Comparison of ENCODE assay signal across 9 cellular contexts in genomic region chr7:90212149-90212495, GRCh38. TPM values are rescaled to one million over a fixed set of nuclear protein-coding genes. Genes with fewer than 3 reads are reported as not detected.
DNase-seq lines count a peak whose midpoint lies in the region; ATAC-seq and TF ChIP-seq lines count a peak whose summit lies in the region.
"Had no signal": no experiment of that assay in that cellular context is flagged by ENCODE, and none has a peak within 500 bp of the region (broad histone marks: within the 10 kb centered on the region; RNA-seq: fewer than 3 reads in every experiment).

No MANE protein-coding gene starts in this region.

- CTCF ChIA-PET in HCT116 (lab: Charles Lee): interaction anchor here (0.9 to 1.6 kb wide), 11 partner anchors 11 to 215 kb away, joined by 3 to 11 read pairs (median 5); partner anchors contain the start of gene STEAP1

- DNase-seq in HCT116 (ENCODE audit: low read depth, low spot score) (no peak), astrocyte of the cerebellum (ENCODE audit: low read depth) (no peak), iPS-NIHi7 (ENCODE audit: extremely low spot score) (peak; percentile 35), smooth muscle cell (lab: John Stamatoyannopoulos, UW; ENCODE audit: unreplicated experiment) (no peak), EL (no peak), DMS 273 treated with DMSO at 0.1 percent for 48 hours (lab: John Stamatoyannopoulos, UW) (no peak)

- H3K4me1 ChIP-seq in HCT116 (ENCODE audit: control insufficient read depth in 1 of 2, insufficient read depth in 2 of 2, low read length in 2 of 2) (peaks cover 9 to 22% of the 10 kb centered on the region in 2 experiments), smooth muscle cell (ENCODE audit: low read depth) (peaks cover 5% of the 10 kb centered on the region)

- peaks cover 4% of the 10 kb centered on the region for H3F3A ChIP-seq in smooth muscle cell (ENCODE audit: low read depth)

- TF ChIP-seq RAD21 in HCT116 (IDR thresholded peaks at IDR 0.05; ENCODE audit: low read depth): no peak

- H3K36me3 ChIP-seq in HCT116 (ENCODE audit: control insufficient read depth in 1 of 2, insufficient read depth in 2 of 2, low read length in 2 of 2): no peaks in the 10 kb centered on the region
- no peaks in the 10 kb centered on the region for H3K36me3 ChIP-seq in smooth muscle cell (ENCODE audit: low read depth)

- H3K9me3 ChIP-seq in HCT116 (ENCODE audit: control insufficient read depth in 1 of 2, insufficient read depth in 1 of 2, low read depth in 1 of 2, low read length in 2 of 2): no peaks in the 10 kb centered on the region
- no peaks in the 10 kb centered on the region for H3K9me3 ChIP-seq in smooth muscle cell (replicated peaks; ENCODE audit: low read depth)

- intact Hi-C loops in HCT116 (cut with micrococcal nuclease): loop anchor here (5.0 kb wide), 1 partner anchor 55 kb away; no protein-coding TSS in a partner anchor

- no peak for TF ChIP-seq POLR2A in HCT116 (IDR thresholded peaks at IDR 0.05; ENCODE audit: borderline replicate concordance, extremely low read depth, insufficient read depth, insufficient read length)

- H3K27me3 ChIP-seq in HCT116 (ENCODE audit: insufficient read depth, low read length) (no peaks in the 10 kb centered on the region), smooth muscle cell (ENCODE audit: low read depth) (peaks cover 7% of the 10 kb centered on the region)

- POLR2A ChIA-PET in HCT116 (lab: Charles Lee): interaction anchor here (0.7 to 1.8 kb wide), 5 partner anchors 16 to 33 kb away, joined by 3 to 12 read pairs (median 5); no protein-coding TSS in a partner anchor

- peak overlapping the region; percentile 80 for H3K9ac ChIP-seq in HCT116 (ENCODE audit: low read length)
- no peak overlapping the region for H3K9ac ChIP-seq in smooth muscle cell (ENCODE audit: low read depth)

- ATAC-seq in HCT116 (peak; percentile 46), HG02623 (IDR thresholded peaks at IDR 0.05; ENCODE audit: unreplicated experiment) (no peak), HG03460 (IDR thresholded peaks at IDR 0.05; ENCODE audit: unreplicated experiment) (no peak)

- H2AFZ ChIP-seq in HCT116 (ENCODE audit: low read depth, low read length, poor library complexity, severe bottlenecking) (peak overlapping the region; percentile 17), smooth muscle cell (ENCODE audit: low read depth) (peak overlapping the region; percentile 86)

- no peaks in the 10 kb centered on the region for H3K9me2 ChIP-seq in HCT116 (ENCODE audit: insufficient read depth)

- in situ Hi-C loops in astrocyte of the cerebellum (cut with HindIII; ENCODE audit: low sequenced_read_pairs): no loop called here

- H3K79me2 ChIP-seq in HCT116 (ENCODE audit: insufficient read depth, low read length): peaks cover 4% of the 10 kb centered on the region; the same call in 1 of the 2 replicates
- no peaks in the 10 kb centered on the region for H3K79me2 ChIP-seq in smooth muscle cell (ENCODE audit: low read depth)

- peak overlapping the region; percentile 69 to 85 for H3K4me3 ChIP-seq in HCT116 (replicated peaks in 1 of 2; ENCODE audit: low read depth in 1 of 2, low read length in 2 of 2)
- H3K4me3 ChIP-seq in astrocyte of the cerebellum (ENCODE audit: low read depth, low read length): peak overlapping the region; percentile 61
- peak overlapping the region; percentile 75 for H3K4me3 ChIP-seq in smooth muscle cell

- H3K4me2 ChIP-seq in HCT116 (ENCODE audit: low read length): peak overlapping the region; percentile 97
- H3K4me2 ChIP-seq in smooth muscle cell: peak overlapping the region; percentile 97

- RAD21 ChIA-PET in HCT116 (lab: Charles Lee; ENCODE audit: low non-redundant PET in 1 of 2, low total read pairs in 2 of 2, uncharacterized antibody in 2 of 2, unreplicated experiment in 2 of 2): no interaction called here

- WGBS in smooth muscle cell (ENCODE audit: low lambda C conversion rate): 10% methylated on average over 6 of the region's 6 CpGs

- H4K20me1 ChIP-seq in HCT116 (ENCODE audit: insufficient read depth): no peaks in the 10 kb centered on the region
- H4K20me1 ChIP-seq in smooth muscle cell (ENCODE audit: low read depth): no peaks in the 10 kb centered on the region

- no TSS peak for BruUV-seq in HCT116 (replicated peaks; lab: Mats Ljungman, UMichigan)

- peak overlapping the region; percentile 88 for H3K27ac ChIP-seq in HCT116 (ENCODE audit: low read depth, low read length)
- no peak overlapping the region for H3K27ac ChIP-seq in smooth muscle cell (ENCODE audit: low read depth)

- TF ChIP-seq CTCF in HCT116 (IDR thresholded peaks at IDR 0.05 in 2 of 3, conservative IDR thresholded peaks at IDR 0.05 in 1 of 3; ENCODE audit: borderline replicate concordance in 1 of 3, insufficient read depth in 1 of 3, low read depth in 2 of 3, low read length in 2 of 3): no peak
- no peak for TF ChIP-seq CTCF in astrocyte of the cerebellum (IDR thresholded peaks at IDR 0.05; ENCODE audit: low read depth, low read length, missing control alignments)
- no peak for TF ChIP-seq CTCF in smooth muscle cell (IDR thresholded peaks at IDR 0.05; ENCODE audit: borderline replicate concordance, insufficient read depth, poor library complexity, severe bottlenecking)

TF ChIP-seq in HCT116, 20 proteins besides CTCF, POLR2A, EP300 and RAD21:
- TF ChIP-seq FOSL1 (IDR thresholded peaks at IDR 0.05; ENCODE audit: low read depth) (no peak), ATF3 (IDR thresholded peaks at IDR 0.05) (no peak), EZH2phosphoT487 (IDR thresholded peaks at IDR 0.05; ENCODE audit: borderline replicate concordance) (no peak), SRF (IDR thresholded peaks at IDR 0.05; ENCODE audit: low read depth) (no peak), POLR2AphosphoS5 (IDR thresholded peaks at IDR 0.05; ENCODE audit: low read depth, low read length) (no peak), SP1 (IDR thresholded peaks at IDR 0.05; ENCODE audit: low read depth) (no peak), EGR1 (IDR thresholded peaks at IDR 0.05; ENCODE audit: low read depth) (no peak), ZFX (IDR thresholded peaks at IDR 0.05) (peak; percentile 69)

RNA-seq across cellular contexts. Expression of gene STEAP2, which starts 0.6 kb away (rescaled TPM):
- total RNA-seq in HCT116 (2021; ENCODE audit: unreplicated experiment): 13.4 TPM
- 2.7 and 4.9 TPM in 2 replicates for polyA plus RNA-seq in HCT116 (2012)
- total RNA-seq in smooth muscle cell: 0.58 and 1.0 TPM in 2 replicates
- polyA plus RNA-seq in smooth muscle cell: 0.28 TPM in 1 of 2 replicates, not detected in the other
- total RNA-seq: T-helper 17 cell had no signal

RNA-seq across cellular contexts. Expression of gene CFAP69, which starts 32.9 kb away (rescaled TPM):
- total RNA-seq in HCT116 (2021; ENCODE audit: unreplicated experiment): 4.1 TPM
- 1.5 and 1.6 TPM in 2 replicates for polyA plus RNA-seq in HCT116 (2012)
- 2.6 and 8.7 TPM in 2 replicates for total RNA-seq in smooth muscle cell
- polyA plus RNA-seq in smooth muscle cell: 0.97 TPM in 1 of 2 replicates, not detected in the other

RNA-seq across cellular contexts. Expression of gene STEAP1, which starts 57.9 kb away (rescaled TPM):
- total RNA-seq in HCT116 (2021; ENCODE audit: unreplicated experiment): 18.8 TPM
- 8.4 and 15.2 TPM in 2 replicates for polyA plus RNA-seq in HCT116 (2012)
- total RNA-seq in smooth muscle cell: 2.1 and 6.9 TPM in 2 replicates
- polyA plus RNA-seq in smooth muscle cell: 0.48 and 0.93 TPM in 2 replicates
- total RNA-seq: T-helper 17 cell had no signal
